15 cellular contexts compared by ENCODE assay signal in genomic region chr1:238324465-238324864, GRCh38.
A peak's percentile ranks its signal among the peaks of the same experiment; 100 is the strongest.
DNase-seq lines count a peak whose midpoint lies in the region; ATAC-seq lines count a peak whose summit lies in the region.
"Had no signal": no experiment of that assay in that cellular context is flagged by ENCODE, and none has a peak within 500 bp of the region (broad histone marks: within the 10 kb centered on the region; RNA-seq: fewer than 3 reads in every experiment).

No MANE protein-coding gene starts in this region.

- DNase-seq in LHCN-M2 (ENCODE audit: low read depth) (peak; percentile 17), glomerular visceral epithelial cell (ENCODE audit: extremely low spot score) (peak; percentile 2), myocyte (ENCODE audit: low read depth) (peak; percentile 20), cerebellum (ENCODE audit: low spot score) (no peak), SIG-M5 treated with dmso at 0.1 percent for 504 hours (lab: John Stamatoyannopoulos, UW; ENCODE audit: unreplicated experiment) (no peak)
- DNase-seq: C1 segment of cervical spinal cord; Calu3; CD4-positive, alpha-beta memory T cell; COR-L47; DMS153; DND-41; H7; HCEC 1CT had no signal

- ATAC-seq in HG03439 (IDR thresholded peaks at IDR 0.05; ENCODE audit: unreplicated experiment) (no peak), HG03095 (IDR thresholded peaks at IDR 0.05; ENCODE audit: unreplicated experiment) (no peak)

Comparison
In these comparisons a context has a peak if more than half of its experiments do, and no peak if none do; other contexts are left out.
1. DNase-seq: peak in LHCN-M2 (single experiment), glomerular visceral epithelial cell (single experiment) and myocyte (single experiment); none in cerebellum (single experiment) and SIG-M5 treated with dmso at 0.1 percent for 504 hours (single experiment).